11 cellular contexts compared by ENCODE assay signal in genomic region chr12:54588892-54589291, GRCh38. TPM values are rescaled to one million over a fixed set of nuclear protein-coding genes. Genes with fewer than 3 reads are reported as not detected.
A peak's percentile ranks its signal among the peaks of the same experiment; 100 is the strongest.
DNase-seq lines count a peak whose midpoint lies in the region; ATAC-seq, FAIRE-seq and TF ChIP-seq lines count a peak whose summit lies in the region.
"Had no signal": no experiment of that assay in that cellular context is flagged by ENCODE, and none has a peak within 500 bp of the region (broad histone marks: within the 10 kb centered on the region; RNA-seq: fewer than 3 reads in every experiment).

No MANE protein-coding gene starts in this region.

- TF ChIP-seq EP300 in HepG2 (IDR thresholded peaks at IDR 0.05; ENCODE audit: low read depth in 2 of 2, low read length in 2 of 2) (no peak), HepG2 (CRISPR knock-in tag; IDR thresholded peaks at IDR 0.05; ENCODE audit: borderline replicate concordance) (no peak)

- H3K79me2 ChIP-seq in HepG2 (ENCODE audit: insufficient read depth, low read length), result no peaks in the 10 kb centered on the region

- peaks cover 4 to 75% of the 10 kb centered on the region in 2 experiments for H3K27me3 ChIP-seq in HepG2 (ENCODE audit: control insufficient read depth in 1 of 2, insufficient read depth in 2 of 2, low read length in 2 of 2)

- intact Hi-C loops in HepG2 (cut with micrococcal nuclease; ENCODE audit: unreplicated experiment), result no loop called here

- peak overlapping the region; percentile 38 for H3K4me3 Mint-ChIP-seq in T-helper 1 cell treated with Interleukin-12 subunit alpha and Interleukin-12 subunit beta and Interleukin-4 antibody, amounts not matched to agents 30 μg/mL and 1 μg/mL, for 36 hours
- peak overlapping the region; percentile 47 for H3K4me3 Mint-ChIP-seq in activated naive CD8-positive, alpha-beta T cell treated with anti-CD3 and anti-CD28 coated beads for 36 hours
- H3K4me3 Mint-ChIP-seq in stimulated activated memory B cell treated with anti-CD40 and anti-IgM and Interleukin-4, amounts not matched to agents 10 μg/mL and 1 μg/mL and 100 μg/mL, for 72 hours, result peak overlapping the region; percentile 9

- no peaks in the 10 kb centered on the region for H3K36me3 ChIP-seq in HepG2 (replicated peaks in 1 of 2; ENCODE audit: control insufficient read depth in 1 of 2, insufficient read depth in 2 of 2, low read length in 2 of 2)

- DNase-seq in T-helper 1 cell, result no peak
- no peak for DNase-seq in activated naive CD8-positive, alpha-beta T cell treated with anti-CD3 and anti-CD28 coated beads for 36 hours
- no peak for DNase-seq in HepG2 (ENCODE audit: low spot score)
- DNase-seq in NCI-H2196 treated with DMSO at 0.1 percent for 48 hours (lab: John Stamatoyannopoulos, UW; ENCODE audit: unreplicated experiment), result no peak
- DNase-seq in erythroblast (lab: John Stamatoyannopoulos, UW), result no peak

- TF ChIP-seq CTCF in HepG2 (CRISPR knock-in tag; IDR thresholded peaks at IDR 0.05), result no peak

- peaks cover 14% of the 10 kb centered on the region for H3K4me1 ChIP-seq in HepG2 (ENCODE audit: insufficient read depth, low read length)

- CTCF ChIA-PET in HepG2 (lab: Yijun Ruan, JAX; ENCODE audit: low intra/inter-chr PET ratio, low total read pairs), result no interaction called here

- peaks cover 2% of the 10 kb centered on the region for H3K4me1 Mint-ChIP-seq in T-helper 1 cell treated with Interleukin-12 subunit alpha and Interleukin-12 subunit beta and Interleukin-4 antibody, amounts not matched to agents 30 μg/mL and 1 μg/mL, for 36 hours (ENCODE audit: low read depth)
- peaks cover 4% of the 10 kb centered on the region for H3K4me1 Mint-ChIP-seq in activated naive CD8-positive, alpha-beta T cell treated with anti-CD3 and anti-CD28 coated beads for 36 hours
- peaks cover 8% of the 10 kb centered on the region for H3K4me1 Mint-ChIP-seq in stimulated activated memory B cell treated with anti-CD40 and anti-IgM and Interleukin-4, amounts not matched to agents 10 μg/mL and 1 μg/mL and 100 μg/mL, for 72 hours

- H3K27ac ChIP-seq in HepG2 (ENCODE audit: extremely low read length, insufficient read depth, low read length), result no peak overlapping the region

- H3K9ac ChIP-seq in HepG2 (ENCODE audit: insufficient read depth, low read depth, low read length), result no peak overlapping the region

- ATAC-seq in HepG2 (no peak), HG03342 (IDR thresholded peaks at IDR 0.05; ENCODE audit: unreplicated experiment) (no peak)
- ATAC-seq in stimulated activated memory B cell treated with anti-CD40 and anti-IgM and Interleukin-4, amounts not matched to agents 10 μg/mL and 1 μg/mL and 100 μg/mL, for 72 hours, result no peak

- H2AFZ ChIP-seq in HepG2 (ENCODE audit: low read length), result no peak overlapping the region

- no peaks in the 10 kb centered on the region for H3K36me3 Mint-ChIP-seq in T-helper 1 cell treated with Interleukin-12 subunit alpha and Interleukin-12 subunit beta and Interleukin-4 antibody, amounts not matched to agents 30 μg/mL and 1 μg/mL, for 36 hours (ENCODE audit: low read depth)
- H3K36me3 Mint-ChIP-seq in activated naive CD8-positive, alpha-beta T cell treated with anti-CD3 and anti-CD28 coated beads for 36 hours, result no peaks in the 10 kb centered on the region
- H3K36me3 Mint-ChIP-seq in stimulated activated memory B cell treated with anti-CD40 and anti-IgM and Interleukin-4, amounts not matched to agents 10 μg/mL and 1 μg/mL and 100 μg/mL, for 72 hours, result no peaks in the 10 kb centered on the region

- no peaks in the 10 kb centered on the region for H4K20me1 ChIP-seq in HepG2 (ENCODE audit: insufficient read depth, low read length)

- peak overlapping the region; percentile 32; the same call in 1 of the 2 replicates for H3K4me2 ChIP-seq in HepG2 (ENCODE audit: low read depth, low read length)

- no peak for TF ChIP-seq RAD21 in HepG2 (CRISPR knock-in tag; IDR thresholded peaks at IDR 0.05)

- no TSS peak for BruUV-seq in HepG2 (replicated peaks; lab: Mats Ljungman, UMichigan)

- POLR2A ChIA-PET in HepG2 (lab: Yijun Ruan, JAX), result no interaction called here

- no peak overlapping the region for H3K27ac Mint-ChIP-seq in T-helper 1 cell treated with Interleukin-12 subunit alpha and Interleukin-12 subunit beta and Interleukin-4 antibody, amounts not matched to agents 30 μg/mL and 1 μg/mL, for 36 hours
- H3K27ac Mint-ChIP-seq in activated naive CD8-positive, alpha-beta T cell treated with anti-CD3 and anti-CD28 coated beads for 36 hours, result no peak overlapping the region
- no peak overlapping the region for H3K27ac Mint-ChIP-seq in stimulated activated memory B cell treated with anti-CD40 and anti-IgM and Interleukin-4, amounts not matched to agents 10 μg/mL and 1 μg/mL and 100 μg/mL, for 72 hours

- no peak for FAIRE-seq in HepG2 (lab: Jason Lieb, UNC)
- FAIRE-seq: GM19239 had no signal

- WGBS in HepG2 (ENCODE audit: low lambda C conversion rate), result 50% methylated on average over 14 of the region's 14 CpGs

- H3K9me3 Mint-ChIP-seq in T-helper 1 cell treated with Interleukin-12 subunit alpha and Interleukin-12 subunit beta and Interleukin-4 antibody, amounts not matched to agents 30 μg/mL and 1 μg/mL, for 36 hours, result no peaks in the 10 kb centered on the region
- H3K9me3 Mint-ChIP-seq in activated naive CD8-positive, alpha-beta T cell treated with anti-CD3 and anti-CD28 coated beads for 36 hours, result no peaks in the 10 kb centered on the region
- no peaks in the 10 kb centered on the region for H3K9me3 Mint-ChIP-seq in stimulated activated memory B cell treated with anti-CD40 and anti-IgM and Interleukin-4, amounts not matched to agents 10 μg/mL and 1 μg/mL and 100 μg/mL, for 72 hours

- in situ Hi-C loops in HepG2 (cut with HindIII; ENCODE audit: extremely low pct_ligation_motif_present, low pct_unique_long_range_greater_than_20kb), result no loop called here

- no peaks in the 10 kb centered on the region for H3K9me3 ChIP-seq in HepG2 (ENCODE audit: low read length)

- H3K4me3 ChIP-seq in HepG2 (replicated peaks in 1 of 3; ENCODE audit: insufficient read depth in 1 of 3, low read depth in 2 of 3, low read length in 3 of 3), result no peak overlapping the region; a peak in 1 of 6 replicates

- peaks cover 74% of the 10 kb centered on the region for H3K27me3 Mint-ChIP-seq in T-helper 1 cell treated with Interleukin-12 subunit alpha and Interleukin-12 subunit beta and Interleukin-4 antibody, amounts not matched to agents 30 μg/mL and 1 μg/mL, for 36 hours (ENCODE audit: low read depth)
- peaks cover 60% of the 10 kb centered on the region for H3K27me3 Mint-ChIP-seq in activated naive CD8-positive, alpha-beta T cell treated with anti-CD3 and anti-CD28 coated beads for 36 hours
- H3K27me3 Mint-ChIP-seq in stimulated activated memory B cell treated with anti-CD40 and anti-IgM and Interleukin-4, amounts not matched to agents 10 μg/mL and 1 μg/mL and 100 μg/mL, for 72 hours, result peaks cover 70% of the 10 kb centered on the region

- TF ChIP-seq POLR2A in HepG2 (IDR thresholded peaks at IDR 0.05; ENCODE audit: insufficient read depth in 1 of 2, low read depth in 2 of 2, low read length in 2 of 2), result no peak
- TF ChIP-seq POLR2A in erythroblast (IDR thresholded peaks at IDR 0.05; ENCODE audit: low read length), result no peak

RNA-seq across cellular contexts. Expression of gene PPP1R1A, which starts 0.4 kb away (rescaled TPM):
- total RNA-seq in activated naive CD8-positive, alpha-beta T cell treated with anti-CD3 and anti-CD28 coated beads for 36 hours, result not detected
- 0.20 TPM in 1 of 2 replicates, not detected in the other for total RNA-seq in HepG2 (2016; rRNA removed; fragmentation: Illumina TruSeq; extraction: Trizol)
- 2.0 and 3.3 TPM in 2 replicates for total RNA-seq in HepG2 (2016; cell fraction: cytosol; rRNA removed; fragmentation: Illumina TruSeq; extraction: Trizol; ENCODE audit: low read depth)
- 0.32 TPM in 1 of 2 replicates, not detected in the other for total RNA-seq in HepG2 (2016; cell fraction: insoluble cytoplasmic fraction; rRNA removed; fragmentation: Illumina TruSeq; extraction: Trizol)
- total RNA-seq in HepG2 (2016; cell fraction: membrane; rRNA removed; fragmentation: Illumina TruSeq; extraction: Trizol), result 2.0 TPM in 2 replicates
- total RNA-seq in HepG2 (2016; cell fraction: nucleus; rRNA removed; fragmentation: Illumina TruSeq; extraction: Trizol), result not detected in 2 replicates
- polyA plus RNA-seq in HepG2 (2011; rRNA removed), result not detected in 2 replicates
- polyA plus RNA-seq in HepG2 (2011; cell fraction: cytosol; rRNA removed), result not detected in 2 replicates
- polyA plus RNA-seq in HepG2 (2011; cell fraction: nucleus; rRNA removed), result not detected in 2 replicates
- polyA plus RNA-seq in HepG2 (2012), result not detected in 2 replicates
- polyA plus RNA-seq in HepG2 (2016; cell fraction: cytosol; fragmentation: Illumina TruSeq; extraction: Trizol; ENCODE audit: low read depth), result 6.8 and 7.3 TPM in 2 replicates
- polyA plus RNA-seq in HepG2 (2016; cell fraction: insoluble cytoplasmic fraction; fragmentation: Illumina TruSeq; extraction: Trizol; ENCODE audit: low read depth), result 0.42 and 0.51 TPM in 2 replicates
- polyA plus RNA-seq in HepG2 (2016; cell fraction: membrane; fragmentation: Illumina TruSeq; extraction: Trizol; ENCODE audit: low read depth), result 3.8 and 4.0 TPM in 2 replicates
- 0.74 TPM in 1 of 2 replicates, not detected in the other for polyA plus RNA-seq in HepG2 (2016; cell fraction: nucleus; fragmentation: Illumina TruSeq; extraction: Trizol; ENCODE audit: insufficient read depth, low read depth)
- polyA minus RNA-seq in HepG2 (2011; rRNA and poly(A)+ RNA removed; ENCODE audit: low replicate concordance), result not detected in 2 replicates
- polyA minus RNA-seq in HepG2 (2011; cell fraction: cytosol; rRNA and poly(A)+ RNA removed), result not detected in 2 replicates
- not detected in 2 replicates for polyA minus RNA-seq in HepG2 (2011; cell fraction: nucleus; rRNA and poly(A)+ RNA removed)
- total RNA-seq: dermis microvascular lymphatic vessel endothelial cell, lung microvascular endothelial cell had no signal

RNA-seq across cellular contexts. Expression of gene PDE1B, which starts 39.5 kb away (rescaled TPM):
- total RNA-seq in activated naive CD8-positive, alpha-beta T cell treated with anti-CD3 and anti-CD28 coated beads for 36 hours, result 10 to 100 TPM in 1 of 2 experiments, 1 to 10 TPM in 1; 9.6 to 10.7 TPM
- not detected in 2 replicates for total RNA-seq in HepG2 (2016; rRNA removed; fragmentation: Illumina TruSeq; extraction: Trizol)
- total RNA-seq in HepG2 (2016; cell fraction: cytosol; rRNA removed; fragmentation: Illumina TruSeq; extraction: Trizol; ENCODE audit: low read depth), result not detected in 2 replicates
- total RNA-seq in HepG2 (2016; cell fraction: insoluble cytoplasmic fraction; rRNA removed; fragmentation: Illumina TruSeq; extraction: Trizol), result not detected in 2 replicates
- total RNA-seq in HepG2 (2016; cell fraction: membrane; rRNA removed; fragmentation: Illumina TruSeq; extraction: Trizol), result not detected in 2 replicates
- not detected in 2 replicates for total RNA-seq in HepG2 (2016; cell fraction: nucleus; rRNA removed; fragmentation: Illumina TruSeq; extraction: Trizol)
- not detected in 2 replicates for polyA plus RNA-seq in HepG2 (2011; rRNA removed)
- not detected in 2 replicates for polyA plus RNA-seq in HepG2 (2011; cell fraction: cytosol; rRNA removed)
- not detected in 2 replicates for polyA plus RNA-seq in HepG2 (2011; cell fraction: nucleus; rRNA removed)
- not detected in 2 replicates for polyA plus RNA-seq in HepG2 (2012)
- polyA plus RNA-seq in HepG2 (2016; cell fraction: cytosol; fragmentation: Illumina TruSeq; extraction: Trizol; ENCODE audit: low read depth), result not detected in 2 replicates
- polyA plus RNA-seq in HepG2 (2016; cell fraction: insoluble cytoplasmic fraction; fragmentation: Illumina TruSeq; extraction: Trizol; ENCODE audit: low read depth), result not detected in 2 replicates
- polyA plus RNA-seq in HepG2 (2016; cell fraction: membrane; fragmentation: Illumina TruSeq; extraction: Trizol; ENCODE audit: low read depth), result not detected in 2 replicates
- polyA plus RNA-seq in HepG2 (2016; cell fraction: nucleus; fragmentation: Illumina TruSeq; extraction: Trizol; ENCODE audit: insufficient read depth, low read depth), result not detected in 2 replicates
- not detected in 2 replicates for polyA minus RNA-seq in HepG2 (2011; rRNA and poly(A)+ RNA removed; ENCODE audit: low replicate concordance)
- polyA minus RNA-seq in HepG2 (2011; cell fraction: cytosol; rRNA and poly(A)+ RNA removed), result not detected in 2 replicates
- polyA minus RNA-seq in HepG2 (2011; cell fraction: nucleus; rRNA and poly(A)+ RNA removed), result not detected in 2 replicates
- total RNA-seq: dermis microvascular lymphatic vessel endothelial cell, lung microvascular endothelial cell had no signal

RNA-seq across cellular contexts. Expression of gene LACRT, which starts 45.8 kb away (rescaled TPM):
- not detected for total RNA-seq in activated naive CD8-positive, alpha-beta T cell treated with anti-CD3 and anti-CD28 coated beads for 36 hours
- not detected in 2 replicates for total RNA-seq in HepG2 (2016; rRNA removed; fragmentation: Illumina TruSeq; extraction: Trizol)
- not detected in 2 replicates for total RNA-seq in HepG2 (2016; cell fraction: cytosol; rRNA removed; fragmentation: Illumina TruSeq; extraction: Trizol; ENCODE audit: low read depth)
- total RNA-seq in HepG2 (2016; cell fraction: insoluble cytoplasmic fraction; rRNA removed; fragmentation: Illumina TruSeq; extraction: Trizol), result not detected in 2 replicates
- total RNA-seq in HepG2 (2016; cell fraction: membrane; rRNA removed; fragmentation: Illumina TruSeq; extraction: Trizol), result not detected in 2 replicates
- total RNA-seq in HepG2 (2016; cell fraction: nucleus; rRNA removed; fragmentation: Illumina TruSeq; extraction: Trizol), result not detected in 2 replicates
- polyA plus RNA-seq in HepG2 (2011; rRNA removed), result not detected in 2 replicates
- not detected in 2 replicates for polyA plus RNA-seq in HepG2 (2011; cell fraction: cytosol; rRNA removed)
- not detected in 2 replicates for polyA plus RNA-seq in HepG2 (2011; cell fraction: nucleus; rRNA removed)
- polyA plus RNA-seq in HepG2 (2012), result not detected in 2 replicates
- not detected in 2 replicates for polyA plus RNA-seq in HepG2 (2016; cell fraction: cytosol; fragmentation: Illumina TruSeq; extraction: Trizol; ENCODE audit: low read depth)
- not detected in 2 replicates for polyA plus RNA-seq in HepG2 (2016; cell fraction: insoluble cytoplasmic fraction; fragmentation: Illumina TruSeq; extraction: Trizol; ENCODE audit: low read depth)
- not detected in 2 replicates for polyA plus RNA-seq in HepG2 (2016; cell fraction: membrane; fragmentation: Illumina TruSeq; extraction: Trizol; ENCODE audit: low read depth)
- not detected in 2 replicates for polyA plus RNA-seq in HepG2 (2016; cell fraction: nucleus; fragmentation: Illumina TruSeq; extraction: Trizol; ENCODE audit: insufficient read depth, low read depth)
- not detected in 2 replicates for polyA minus RNA-seq in HepG2 (2011; rRNA and poly(A)+ RNA removed; ENCODE audit: low replicate concordance)
- not detected in 2 replicates for polyA minus RNA-seq in HepG2 (2011; cell fraction: cytosol; rRNA and poly(A)+ RNA removed)
- polyA minus RNA-seq in HepG2 (2011; cell fraction: nucleus; rRNA and poly(A)+ RNA removed), result not detected in 2 replicates
- total RNA-seq: dermis microvascular lymphatic vessel endothelial cell, lung microvascular endothelial cell had no signal

RNA-seq across cellular contexts. Expression of gene DCD, which starts 59.3 kb away (rescaled TPM):
- not detected for total RNA-seq in activated naive CD8-positive, alpha-beta T cell treated with anti-CD3 and anti-CD28 coated beads for 36 hours
- total RNA-seq in HepG2 (2016; rRNA removed; fragmentation: Illumina TruSeq; extraction: Trizol), result not detected in 2 replicates
- total RNA-seq in HepG2 (2016; cell fraction: cytosol; rRNA removed; fragmentation: Illumina TruSeq; extraction: Trizol; ENCODE audit: low read depth), result not detected in 2 replicates
- total RNA-seq in HepG2 (2016; cell fraction: insoluble cytoplasmic fraction; rRNA removed; fragmentation: Illumina TruSeq; extraction: Trizol), result not detected in 2 replicates
- total RNA-seq in HepG2 (2016; cell fraction: membrane; rRNA removed; fragmentation: Illumina TruSeq; extraction: Trizol), result not detected in 2 replicates
- total RNA-seq in HepG2 (2016; cell fraction: nucleus; rRNA removed; fragmentation: Illumina TruSeq; extraction: Trizol), result not detected in 2 replicates
- polyA plus RNA-seq in HepG2 (2011; rRNA removed), result not detected in 2 replicates
- polyA plus RNA-seq in HepG2 (2011; cell fraction: cytosol; rRNA removed), result not detected in 2 replicates
- polyA plus RNA-seq in HepG2 (2011; cell fraction: nucleus; rRNA removed), result not detected in 2 replicates
- not detected in 2 replicates for polyA plus RNA-seq in HepG2 (2012)
- not detected in 2 replicates for polyA plus RNA-seq in HepG2 (2016; cell fraction: cytosol; fragmentation: Illumina TruSeq; extraction: Trizol; ENCODE audit: low read depth)
- polyA plus RNA-seq in HepG2 (2016; cell fraction: insoluble cytoplasmic fraction; fragmentation: Illumina TruSeq; extraction: Trizol; ENCODE audit: low read depth), result not detected in 2 replicates
- polyA plus RNA-seq in HepG2 (2016; cell fraction: membrane; fragmentation: Illumina TruSeq; extraction: Trizol; ENCODE audit: low read depth), result not detected in 2 replicates
- polyA plus RNA-seq in HepG2 (2016; cell fraction: nucleus; fragmentation: Illumina TruSeq; extraction: Trizol; ENCODE audit: insufficient read depth, low read depth), result not detected in 2 replicates
- not detected in 2 replicates for polyA minus RNA-seq in HepG2 (2011; rRNA and poly(A)+ RNA removed; ENCODE audit: low replicate concordance)
- not detected in 2 replicates for polyA minus RNA-seq in HepG2 (2011; cell fraction: cytosol; rRNA and poly(A)+ RNA removed)
- polyA minus RNA-seq in HepG2 (2011; cell fraction: nucleus; rRNA and poly(A)+ RNA removed), result not detected in 2 replicates
- total RNA-seq: dermis microvascular lymphatic vessel endothelial cell, lung microvascular endothelial cell had no signal

Comparison
In these comparisons a context has a peak if more than half of its experiments do, and no peak if none do; other contexts are left out.
1. RNA of gene PDE1B, which starts 39.5 kb away (total RNA-seq): 9.6 to 10.7 TPM in activated naive CD8-positive, alpha-beta T cell treated with anti-CD3 and anti-CD28 coated beads for 36 hours; not detected in HepG2; every median in the first group is over 10 times any median in the second.
2. Peak in every context shown above with its lines, with median percentiles within 50 percentile points of each other: H3K4me3 Mint-ChIP-seq.